In genomic region chr1:10787274-10787673, GRCh38 we compare ENCODE assay signal across 17 cellular contexts. TPM values are rescaled to one million over a fixed set of nuclear protein-coding genes. Genes with fewer than 3 reads are reported as not detected.
A peak's percentile ranks its signal among the peaks of the same experiment; 100 is the strongest.
DNase-seq lines count a peak whose midpoint lies in the region; ATAC-seq and TF ChIP-seq lines count a peak whose summit lies in the region.
"Had no signal": no experiment of that assay in that cellular context is flagged by ENCODE, and none has a peak within 500 bp of the region (broad histone marks: within the 10 kb centered on the region; RNA-seq: fewer than 3 reads in every experiment).

No MANE protein-coding gene starts in this region.

- H3K4me3 Mint-ChIP-seq in brain, result peak overlapping the region in 2 of 5 experiments; percentile 43 to 57

- CTCF ChIA-PET in PC-3 (lab: Charles Lee), result no interaction called here

- no peaks in the 10 kb centered on the region for H3K9me3 ChIP-seq in osteoblast (ENCODE audit: low read depth, low read length)
- H3K9me3 ChIP-seq in PC-3 (ENCODE audit: low read length), result no peaks in the 10 kb centered on the region
- H3K9me3 ChIP-seq: SJSA1 had no signal

- POLR2A ChIA-PET in PC-3 (lab: Charles Lee; ENCODE audit: unreplicated experiment), result no interaction called here

- H3K36me3 Mint-ChIP-seq in brain, result no peaks in the 10 kb centered on the region

- H3K79me2 ChIP-seq in osteoblast (ENCODE audit: insufficient read depth, low read length), result no peaks in the 10 kb centered on the region
- 0 out of 2 replicates have a peak, but pooled peaks cover 3% of the 10 kb centered on the region for H3K79me2 ChIP-seq in PC-3 (ENCODE audit: low read length)

- H3K27me3 Mint-ChIP-seq in brain, result peaks cover 32% of the 10 kb centered on the region

- TF ChIP-seq CTCF in brain (conservative IDR thresholded peaks at IDR 0.05) (no peak), osteoblast (IDR thresholded peaks at IDR 0.05; ENCODE audit: extremely low read depth, low read depth, low read length) (no peak), PC-3 (conservative IDR thresholded peaks at IDR 0.05; ENCODE audit: low read depth, low read length) (no peak), GM20000 (IDR thresholded peaks at IDR 0.05; ENCODE audit: extremely low read depth, missing control alignments) (no peak)

- H3K4me1 ChIP-seq in osteoblast (ENCODE audit: insufficient read depth, low read length) (no peaks in the 10 kb centered on the region), PC-3 (ENCODE audit: insufficient read depth, low read length) (peaks cover under 1% of the 10 kb centered on the region; the same call in 1 of the 2 replicates)
- H3K4me1 ChIP-seq: SJSA1 had no signal

- H3K9me3 Mint-ChIP-seq in brain, result peaks cover 0 to 4% (median 0%) of the 10 kb centered on the region in 5 experiments

- H3K36me3 ChIP-seq in osteoblast (ENCODE audit: insufficient read depth, low read length), result no peaks in the 10 kb centered on the region
- no peaks in the 10 kb centered on the region for H3K36me3 ChIP-seq in PC-3 (ENCODE audit: low read depth, low read length)
- H3K36me3 ChIP-seq: SJSA1 had no signal

- H3K9me2 ChIP-seq in PC-3 (replicated peaks; ENCODE audit: low read length), result no peaks in the 10 kb centered on the region

- peak overlapping the region in 4 of 5 experiments; percentile 12 to 62 (median 43) for H3K27ac Mint-ChIP-seq in brain

- DNase-seq in NCI-H1436 (lab: John Stamatoyannopoulos, UW), result peak; percentile 35
- no peak for DNase-seq in NCI-H1436 treated with DMSO at 0.1 percent for 48 hours (lab: John Stamatoyannopoulos, UW)
- DNase-seq in COR-L47 (lab: John Stamatoyannopoulos, UW), result peak; percentile 40
- DNase-seq in osteoblast (ENCODE audit: insufficient read length, low spot score, missing footprints), result peak; percentile 76
- DNase-seq in PC-3, result no peak
- DNase-seq in GM20000 (ENCODE audit: low spot score), result no peak
- DNase-seq in T-helper 1 cell, result no peak
- DNase-seq: AML-193, DMS79 treated with DMSO at 0.1 percent for 48 hours, Kasumi-1, MM.1S, NCI-H187 treated with DMSO at 0.1 percent for 48 hours, NCI-H2227 treated with DMSO at 0.1 percent for 48 hours, NCI-H524 had no signal

- H3K27ac ChIP-seq in osteoblast (ENCODE audit: low read depth, low read length) (no peak overlapping the region), PC-3 (ENCODE audit: low read length) (no peak overlapping the region)
- H3K27ac ChIP-seq: SJSA1 had no signal

- H3K4me3 ChIP-seq in osteoblast (ENCODE audit: insufficient read depth, low read length) (no peak overlapping the region), PC-3 (ENCODE audit: low read length) (no peak overlapping the region)
- H3K4me3 ChIP-seq: SJSA1 had no signal

- intact Hi-C loops in PC-3 (cut with micrococcal nuclease), result no loop called here

- H3K9ac ChIP-seq in PC-3 (ENCODE audit: low read length), result no peak overlapping the region

- no peaks in the 10 kb centered on the region for H4K20me1 ChIP-seq in osteoblast (ENCODE audit: insufficient read depth, low read length)
- no peaks in the 10 kb centered on the region for H4K20me1 ChIP-seq in PC-3 (ENCODE audit: low read length)

- H2AFZ ChIP-seq in osteoblast (ENCODE audit: low read length) (no peak overlapping the region), PC-3 (ENCODE audit: low read length) (no peak overlapping the region)

- no peaks in the 10 kb centered on the region for H3F3A ChIP-seq in PC-3 (ENCODE audit: low read length, unreplicated experiment)

- no peak for ATAC-seq in PC-3
- ATAC-seq: HCT116 had no signal

- H3K4me1 Mint-ChIP-seq in brain, result peaks cover 44% of the 10 kb centered on the region

- H3K27me3 ChIP-seq in osteoblast (ENCODE audit: insufficient read depth, low read length) (peaks cover 77% of the 10 kb centered on the region), PC-3 (ENCODE audit: low read length) (no peaks in the 10 kb centered on the region)

- H3K4me2 ChIP-seq in osteoblast (ENCODE audit: insufficient read depth, low read length), result no peak overlapping the region
- no peak overlapping the region for H3K4me2 ChIP-seq in PC-3 (ENCODE audit: low read length)

- BruUV-seq in PC-3 (replicated peaks; lab: Mats Ljungman, UMichigan), result no TSS peak

RNA-seq across cellular contexts. Expression of gene CASZ1, which starts 9.2 kb away (rescaled TPM):
- 6.6 TPM for polyA plus RNA-seq in brain (ENCODE audit: insufficient read depth, low read depth, low replicate concordance)
- total RNA-seq in osteoblast (0.36 and 0.59 TPM in 2 replicates), PC-3 (2014; rRNA removed) (12.8 and 21.4 TPM in 2 replicates)

Comparison
In these comparisons a context has a peak if more than half of its experiments do, and no peak if none do; other contexts are left out.
1. DNase-seq: peak in NCI-H1436 (single experiment), COR-L47 (single experiment) and osteoblast (single experiment); none in NCI-H1436 treated with DMSO at 0.1 percent for 48 hours (single experiment), PC-3 (single experiment), GM20000 (single experiment) and T-helper 1 cell (0 of 5).